ENCODE assay signal across 16 cellular contexts in the genomic region with DNA sequence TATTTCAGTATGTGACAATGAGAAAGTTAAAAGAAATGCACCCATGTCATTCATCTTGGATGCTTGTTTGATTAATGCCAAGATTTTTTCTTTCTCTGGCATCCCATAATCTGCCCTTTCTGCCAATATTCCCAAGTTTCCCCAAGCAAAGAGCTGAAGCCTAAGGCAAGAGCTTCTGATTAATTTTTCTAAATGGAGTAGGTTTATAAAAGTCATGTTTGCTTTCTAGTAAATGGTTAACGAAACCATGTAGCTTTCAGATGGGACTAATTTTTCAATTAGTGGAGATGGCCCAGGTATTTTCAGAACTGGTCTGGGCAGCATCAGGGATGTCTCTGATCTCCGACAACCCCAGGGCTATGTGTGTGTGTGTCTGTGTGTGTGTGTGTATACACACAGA. TPM values are rescaled to one million over a fixed set of nuclear protein-coding genes. Genes with fewer than 3 reads are reported as not detected.
A peak's percentile ranks its signal among the peaks of the same experiment; 100 is the strongest.
DNase-seq lines count a peak whose midpoint lies in the region; ATAC-seq and TF ChIP-seq lines count a peak whose summit lies in the region.
"Had no signal": no experiment of that assay in that cellular context is flagged by ENCODE, and none has a peak within 500 bp of the region (broad histone marks: within the 10 kb centered on the region; RNA-seq: fewer than 3 reads in every experiment).

No MANE protein-coding gene starts in this region.

- no peak overlapping the region for H3K4me3 ChIP-seq in body of pancreas
- H3K4me3 ChIP-seq: A549, GM23248 had no signal

- no peak overlapping the region for H3K4me3 Mint-ChIP-seq in T-helper 17 cell
- H3K4me3 Mint-ChIP-seq: CD4-positive, alpha-beta memory T cell had no signal

- ATAC-seq in body of pancreas = peak; percentile 40
- no peak for ATAC-seq in T-helper 17 cell
- ATAC-seq: A549, HCT116 had no signal

- no peak overlapping the region for H3K27ac Mint-ChIP-seq in T-helper 17 cell
- H3K27ac Mint-ChIP-seq: CD4-positive, alpha-beta memory T cell had no signal

- intact Hi-C loops in body of pancreas (cut with DNase I) = no loop called here

- no peaks in the 10 kb centered on the region for H3K36me3 Mint-ChIP-seq in T-helper 17 cell (ENCODE audit: low read depth)
- H3K36me3 Mint-ChIP-seq: CD4-positive, alpha-beta memory T cell had no signal

- TF ChIP-seq CTCF in 22Rv1 (IDR thresholded peaks at IDR 0.05) = no peak
- no peak for TF ChIP-seq CTCF in body of pancreas (IDR thresholded peaks at IDR 0.05)

- no peaks in the 10 kb centered on the region for H3K4me1 Mint-ChIP-seq in T-helper 17 cell
- H3K4me1 Mint-ChIP-seq: CD4-positive, alpha-beta memory T cell had no signal

- H3K36me3 ChIP-seq in body of pancreas (replicated peaks in 1 of 2; ENCODE audit: insufficient read depth in 1 of 2, low read depth in 2 of 2) = no peaks in the 10 kb centered on the region
- H3K36me3 ChIP-seq: BE2C had no signal

- H3K27ac ChIP-seq in 22Rv1 (peak overlapping the region; percentile 93), body of pancreas (no peak overlapping the region)
- H3K27ac ChIP-seq: A549, C4-2B, GM23248 had no signal

- peaks cover 14% of the 10 kb centered on the region for H3K4me1 ChIP-seq in body of pancreas
- H3K4me1 ChIP-seq: A549, BE2C had no signal

- H3K27me3 ChIP-seq in body of pancreas = no peaks in the 10 kb centered on the region
- H3K27me3 ChIP-seq: BE2C had no signal

- TF ChIP-seq POLR2A in body of pancreas (IDR thresholded peaks at IDR 0.05) = no peak

- H3K9me3 ChIP-seq in body of pancreas = no peaks in the 10 kb centered on the region
- no peaks in the 10 kb centered on the region for H3K9me3 ChIP-seq in T-helper 17 cell (ENCODE audit: control insufficient read depth, low read length, poor library complexity, severe bottlenecking)
- H3K9me3 ChIP-seq: A549, BE2C had no signal

- DNase-seq in DMS53 (lab: John Stamatoyannopoulos, UW) (peak; percentile 62), body of pancreas (no peak), renal cortical epithelial cell (ENCODE audit: low read depth) (peak; percentile 33), HuH-7 (ENCODE audit: low spot score) (no peak), T-helper 17 cell (no peak)
- no peak for DNase-seq in activated effector memory CD4-positive, alpha-beta T cell treated with anti-CD3 and anti-CD28 coated beads, Interleukin-2, amount 50 U/mL, for 16 hours
- DNase-seq: BE2C; CD4-positive, alpha-beta memory T cell; COR-L47; DMS153; GF-D8; GM23248 had no signal

- WGBS in body of pancreas, 2 donors = 12 to 14% methylated on average over 2 of the region's 2 CpGs

- no peaks in the 10 kb centered on the region for H3K27me3 Mint-ChIP-seq in T-helper 17 cell
- H3K27me3 Mint-ChIP-seq: CD4-positive, alpha-beta memory T cell had no signal

RNA-seq across cellular contexts. Expression of gene LRRC4C, which starts 55.3 kb away (rescaled TPM):
- 1 to 10 TPM in 1 of 2 donors, not detected in 1; 1.3 TPM for total RNA-seq in body of pancreas
- 0.69 and 0.89 TPM in 2 replicates for total RNA-seq in renal cortical epithelial cell
- not detected for total RNA-seq in T-helper 17 cell
- total RNA-seq: CD4-positive, alpha-beta memory T cell; GM23248 had no signal

Comparison
In these comparisons a context has a peak if more than half of its experiments do, and no peak if none do; other contexts are left out.
1. DNase-seq: peak in DMS53 (single experiment) and renal cortical epithelial cell (single experiment); none in body of pancreas (0 of 4), HuH-7 (single experiment), T-helper 17 cell (0 of 3) and activated effector memory CD4-positive, alpha-beta T cell treated with anti-CD3 and anti-CD28 coated beads, Interleukin-2, amount 50 U/mL, for 16 hours (single experiment).